Comparison of ENCODE assay signal across 1 cellular context in the genomic region with DNA sequence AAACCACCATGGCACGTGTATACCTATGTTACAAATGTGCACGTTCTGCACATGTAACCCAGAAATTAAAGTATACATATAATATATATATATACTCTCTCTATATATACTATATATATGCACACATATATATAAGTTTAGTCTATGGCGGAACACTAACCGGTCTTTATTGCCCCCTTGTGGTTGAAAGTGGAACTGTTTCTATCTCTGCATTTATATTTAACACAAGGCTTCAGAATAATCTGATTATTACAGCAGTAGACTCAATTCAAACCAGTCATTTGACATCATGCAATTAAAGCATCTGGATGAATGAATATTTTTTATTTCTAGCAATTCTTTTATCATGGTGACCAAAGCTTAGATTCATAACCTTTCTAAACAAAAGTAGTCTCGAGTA.
TF ChIP-seq lines count a peak whose summit lies in the region.

No MANE protein-coding gene starts in this region.

TF ChIP-seq in HCT116, 20 proteins besides CTCF, POLR2A, EP300 and RAD21 (continued from another document):
- TF ChIP-seq, protein P1, sequence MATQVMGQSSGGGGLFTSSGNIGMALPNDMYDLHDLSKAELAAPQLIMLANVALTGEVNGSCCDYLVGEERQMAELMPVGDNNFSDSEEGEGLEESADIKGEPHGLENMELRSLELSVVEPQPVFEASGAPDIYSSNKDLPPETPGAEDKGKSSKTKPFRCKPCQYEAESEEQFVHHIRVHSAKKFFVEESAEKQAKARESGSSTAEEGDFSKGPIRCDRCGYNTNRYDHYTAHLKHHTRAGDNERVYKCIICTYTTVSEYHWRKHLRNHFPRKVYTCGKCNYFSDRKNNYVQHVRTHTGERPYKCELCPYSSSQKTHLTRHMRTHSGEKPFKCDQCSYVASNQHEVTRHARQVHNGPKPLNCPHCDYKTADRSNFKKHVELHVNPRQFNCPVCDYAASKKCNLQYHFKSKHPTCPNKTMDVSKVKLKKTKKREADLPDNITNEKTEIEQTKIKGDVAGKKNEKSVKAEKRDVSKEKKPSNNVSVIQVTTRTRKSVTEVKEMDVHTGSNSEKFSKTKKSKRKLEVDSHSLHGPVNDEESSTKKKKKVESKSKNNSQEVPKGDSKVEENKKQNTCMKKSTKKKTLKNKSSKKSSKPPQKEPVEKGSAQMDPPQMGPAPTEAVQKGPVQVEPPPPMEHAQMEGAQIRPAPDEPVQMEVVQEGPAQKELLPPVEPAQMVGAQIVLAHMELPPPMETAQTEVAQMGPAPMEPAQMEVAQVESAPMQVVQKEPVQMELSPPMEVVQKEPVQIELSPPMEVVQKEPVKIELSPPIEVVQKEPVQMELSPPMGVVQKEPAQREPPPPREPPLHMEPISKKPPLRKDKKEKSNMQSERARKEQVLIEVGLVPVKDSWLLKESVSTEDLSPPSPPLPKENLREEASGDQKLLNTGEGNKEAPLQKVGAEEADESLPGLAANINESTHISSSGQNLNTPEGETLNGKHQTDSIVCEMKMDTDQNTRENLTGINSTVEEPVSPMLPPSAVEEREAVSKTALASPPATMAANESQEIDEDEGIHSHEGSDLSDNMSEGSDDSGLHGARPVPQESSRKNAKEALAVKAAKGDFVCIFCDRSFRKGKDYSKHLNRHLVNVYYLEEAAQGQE (IDR thresholded peaks at IDR 0.05; ENCODE audit: low read depth), result no peak
